In genomic region chr20:38651154-38651553, GRCh38 we compare ENCODE assay signal across 24 cellular contexts. TPM values are rescaled to one million over a fixed set of nuclear protein-coding genes. Genes with fewer than 3 reads are reported as not detected.
DNase-seq lines count a peak whose midpoint lies in the region; ATAC-seq, FAIRE-seq and TF ChIP-seq lines count a peak whose summit lies in the region.
"Had no signal": no experiment of that assay in that cellular context is flagged by ENCODE, and none has a peak within 500 bp of the region (broad histone marks: within the 10 kb centered on the region; RNA-seq: fewer than 3 reads in every experiment).

No MANE protein-coding gene starts in this region.

- H3K27me3 ChIP-seq in H1 (replicated peaks in 1 of 4; ENCODE audit: control insufficient read depth in 3 of 4, extremely low read depth in 1 of 4, insufficient read depth in 3 of 4, low read length in 3 of 4) = peaks cover 3 to 33% (median 20%) of the 10 kb centered on the region in 4 experiments

- ATAC-seq in HG02678 (IDR thresholded peaks at IDR 0.05; ENCODE audit: unreplicated experiment) = no peak
- ATAC-seq: CD8-positive, alpha-beta T cell; K562; Panc1 had no signal

- no peak for TF ChIP-seq POLR2A in H1 (IDR thresholded peaks at IDR 0.05; ENCODE audit: control extremely low read depth in 1 of 2, low read depth in 2 of 2, low read length in 2 of 2)

- no peak overlapping the region for H3K4me2 ChIP-seq in H1 (ENCODE audit: insufficient read depth in 1 of 2, low read depth in 2 of 2, low read length in 2 of 2)

- POLR2A ChIA-PET in H1 (lab: Charles Lee; ENCODE audit: partially characterized antibody) = interaction anchor here (2.3 kb wide), 1 partner anchor 74 kb away, joined by 8 read pairs; no protein-coding TSS in a partner anchor

- H2BK15ac ChIP-seq in H1 (ENCODE audit: low read length) = no peak overlapping the region

- no peak for TF ChIP-seq EP300 in H1 (IDR thresholded peaks at IDR 0.05; ENCODE audit: borderline replicate concordance in 1 of 2, low read depth in 2 of 2, low read length in 2 of 2)

- FAIRE-seq in H1 (lab: Jason Lieb, UNC) = no peak
- FAIRE-seq: GM18507 had no signal

- H4K20me1 ChIP-seq in H1 (replicated peaks in 1 of 2; ENCODE audit: control insufficient read depth in 1 of 2, insufficient read depth in 2 of 2, low read length in 2 of 2) = peaks cover 1 to 10% of the 10 kb centered on the region in 2 experiments

- no peak overlapping the region for H3K56ac ChIP-seq in H1 (replicated peaks; ENCODE audit: insufficient read length, low read depth, low read length)

- TF ChIP-seq CTCF in H1 (IDR thresholded peaks at IDR 0.05; ENCODE audit: control extremely low read depth in 1 of 3, insufficient read depth in 1 of 3, low read depth in 1 of 3, low read length in 3 of 3) = no peak

- no peak overlapping the region for H4K91ac ChIP-seq in H1 (replicated peaks; ENCODE audit: insufficient read length, low read length)

- H2BK12ac ChIP-seq in H1 (ENCODE audit: low read depth, low read length) = no peak overlapping the region

- no peak overlapping the region for H3K27ac ChIP-seq in H1 (ENCODE audit: low read depth, low read length)
- H3K27ac ChIP-seq: C4-2B, RWPE1, SK-N-MC had no signal

- H3K9me3 ChIP-seq in H1 (ENCODE audit: insufficient read depth in 2 of 2, low read depth in 1 of 2, low read length in 1 of 2) = no peaks in the 10 kb centered on the region
- H3K9me3 ChIP-seq: MG63 had no signal

- H4K5ac ChIP-seq in H1 (ENCODE audit: insufficient read length, low read depth, low read length) = no peak overlapping the region

- no peaks in the 10 kb centered on the region for H3K79me1 ChIP-seq in H1 (ENCODE audit: low read depth, low read length)

- no peak overlapping the region for H2BK120ac ChIP-seq in H1 (replicated peaks; ENCODE audit: low read depth, low read length)

- no peak overlapping the region for H2AFZ ChIP-seq in H1 (ENCODE audit: low read length)

- no peak for TF ChIP-seq RAD21 in H1 (IDR thresholded peaks at IDR 0.05 in 1 of 2, conservative IDR thresholded peaks at IDR 0.05 in 1 of 2; ENCODE audit: low read depth in 2 of 2, low read length in 2 of 2)

- H3K23ac ChIP-seq in H1 (ENCODE audit: insufficient read length) = no peak overlapping the region

- H2BK20ac ChIP-seq in H1 (ENCODE audit: low read length) = no peak overlapping the region

- no peak overlapping the region for H4K8ac ChIP-seq in H1 (ENCODE audit: extremely low read depth, insufficient read depth, low read length)

- H3K23me2 ChIP-seq in H1 (ENCODE audit: low read depth, low read length) = peaks cover 11% of the 10 kb centered on the region; the same call in 1 of the 2 replicates

- H3K4me1 ChIP-seq in H1 (replicated peaks in 1 of 4; ENCODE audit: control insufficient read depth in 3 of 4, insufficient read depth in 4 of 4, low read length in 3 of 4) = peaks cover 0 to 2% (median 0%) of the 10 kb centered on the region in 4 experiments; a peak in 1 of 7 replicates

- WGBS in H1 (ENCODE audit: extremely low coverage in 1 of 2, insufficient coverage in 1 of 2, insufficient read length in 1 of 2, insufficient replicate concordance in 2 of 2, low coverage in 1 of 2, low lambda C conversion rate in 2 of 2, missing lambda C conversion rate in 1 of 2), 2 experiments = 66% methylated on average over 2 of the region's 2 CpGs; no CpG with 5 or more reads in 1 of the 2 experiments

- H2AK5ac ChIP-seq in H1 (ENCODE audit: low read depth, low read length) = peak overlapping the region; percentile 43; the same call in 1 of the 2 replicates

- no peaks in the 10 kb centered on the region for H3K79me2 ChIP-seq in H1 (ENCODE audit: control insufficient read depth in 1 of 2, insufficient read depth in 2 of 2, low read length in 2 of 2)

- H2BK5ac ChIP-seq in H1 (ENCODE audit: low read depth, low read length) = no peak overlapping the region

- H3K4me3 ChIP-seq in H1 (ENCODE audit: extremely low read depth in 1 of 4, insufficient read depth in 2 of 4, low read depth in 3 of 4, low read length in 4 of 4) = no peak overlapping the region
- H3K4me3 ChIP-seq: K562, MG63, SK-N-MC had no signal

- H3K14ac ChIP-seq in H1 (ENCODE audit: insufficient read length) = no peak overlapping the region

- DNase-seq in DMS53 treated with DMSO at 0.1 percent for 48 hours (lab: John Stamatoyannopoulos, UW; ENCODE audit: unreplicated experiment) = peak; percentile 61
- DNase-seq in LHCN-M2 (ENCODE audit: low read depth) = peak; percentile 29
- no peak for DNase-seq in H1 (ENCODE audit: low read depth in 1 of 2, low spot score in 2 of 2)
- peak; percentile 31 for DNase-seq in renal cortical epithelial cell (ENCODE audit: low read depth)
- DNase-seq in 8988T = no peak
- no peak for DNase-seq in NCI-H345 treated with DMSO at 0.1 percent for 48 hours (lab: John Stamatoyannopoulos, UW; ENCODE audit: unreplicated experiment)
- DNase-seq: CD8-positive, alpha-beta T cell; DMS153; H7; Kasumi-1; MG63; NCI-H2029; NCI-H69; SIG-M5 had no signal

- no peak overlapping the region for H3K9ac ChIP-seq in H1 (replicated peaks in 1 of 4; ENCODE audit: extremely low read depth in 1 of 4, low read depth in 3 of 4, low read length in 3 of 4)

- CTCF ChIA-PET in H1 (lab: Charles Lee; ENCODE audit: partially characterized antibody) = interaction anchor here (1.1 to 8.0 kb wide), 14 partner anchors 10 to 266 kb away, joined by 3 to 235 read pairs (median 16); partner anchors contain the start of genes ACTR5 and SLC32A1

- no peak overlapping the region for H3K4ac ChIP-seq in H1 (replicated peaks; ENCODE audit: insufficient read length, low read depth, low read length)

- H3K18ac ChIP-seq in H1 (ENCODE audit: extremely low read depth, low read length) = no peak overlapping the region

- no peaks in the 10 kb centered on the region for H3K36me3 ChIP-seq in H1 (ENCODE audit: control insufficient read depth in 2 of 4, insufficient read depth in 4 of 4, low read length in 3 of 4)
- H3K36me3 ChIP-seq: MG63 had no signal

TF ChIP-seq in H1, 55 proteins besides CTCF, POLR2A, EP300 and RAD21:
- no peak for TF ChIP-seq CHD1 (IDR thresholded peaks at IDR 0.05; ENCODE audit: low read depth, low read length)
- no peak for TF ChIP-seq CBX5 (IDR thresholded peaks at IDR 0.05; ENCODE audit: low read depth, low read length)
- no peak for TF ChIP-seq SIN3A (conservative IDR thresholded peaks at IDR 0.05 in 1 of 2, IDR thresholded peaks at IDR 0.05 in 1 of 2; ENCODE audit: low read depth in 1 of 2, low read length in 2 of 2)
- no peak for TF ChIP-seq TCF12 (IDR thresholded peaks at IDR 0.05; ENCODE audit: low read depth, low read length)
- TF ChIP-seq EZH2 (IDR thresholded peaks at IDR 0.05; ENCODE audit: low read depth, low read length, severe bottlenecking) = no peak
- TF ChIP-seq MAX (IDR thresholded peaks at IDR 0.05) = no peak
- TF ChIP-seq RBBP5 (IDR thresholded peaks at IDR 0.05; ENCODE audit: borderline replicate concordance, low read depth, low read length) = no peak

RNA-seq across cellular contexts. Expression of gene ARHGAP40, which starts 49.5 kb away (rescaled TPM):
- total RNA-seq in LHCN-M2 (2014; rRNA removed) (not detected in 2 replicates), renal cortical epithelial cell (9.2 and 9.5 TPM in 2 replicates)
- polyA plus RNA-seq in LHCN-M2 (2012) = not detected
- 0.74 and 0.86 TPM in 2 replicates for total RNA-seq in H1 (2021; fragmentation: NEBNext Ultra II Directional; extraction: Animal tissue kit (Norgen Biotek cat#: 25700))
- polyA plus RNA-seq in H1 (2011; rRNA removed) = 0.69 and 1.4 TPM in 2 replicates
- polyA plus RNA-seq in H1 (2011; cell fraction: cytosol; rRNA removed) = 0.94 TPM
- 2.7 TPM for polyA plus RNA-seq in H1 (2011; cell fraction: nucleus; rRNA removed)
- 1.0 to 1.5 TPM (median 1.2 TPM) in 4 replicates for polyA plus RNA-seq in H1 (2012, experiment 1 of 2)
- polyA plus RNA-seq in H1 (2012, experiment 2 of 2) = 0.77 TPM
- 0.45 TPM for polyA plus RNA-seq in H1 (2013, experiment 1 of 2)
- 0.42 TPM for polyA plus RNA-seq in H1 (2013, experiment 2 of 2)
- 0.44 and 0.71 TPM in 2 replicates for polyA minus RNA-seq in H1 (2011; rRNA and poly(A)+ RNA removed)
- polyA minus RNA-seq in H1 (2011; cell fraction: cytosol; rRNA and poly(A)+ RNA removed) = not detected
- 0.40 TPM for polyA minus RNA-seq in H1 (2011; cell fraction: nucleus; rRNA and poly(A)+ RNA removed)
- total RNA-seq: A673; CD8-positive, alpha-beta T cell; Daoy; G401; K562 had no signal
- polyA plus RNA-seq: K562 had no signal

Comparison
In these comparisons a context has a peak if more than half of its experiments do, and no peak if none do; other contexts are left out.
1. DNase-seq: peak in DMS53 treated with DMSO at 0.1 percent for 48 hours (single experiment), LHCN-M2 (single experiment) and renal cortical epithelial cell (single experiment); none in H1 (0 of 2), 8988T (single experiment) and NCI-H345 treated with DMSO at 0.1 percent for 48 hours (single experiment).